In the genomic region with DNA sequence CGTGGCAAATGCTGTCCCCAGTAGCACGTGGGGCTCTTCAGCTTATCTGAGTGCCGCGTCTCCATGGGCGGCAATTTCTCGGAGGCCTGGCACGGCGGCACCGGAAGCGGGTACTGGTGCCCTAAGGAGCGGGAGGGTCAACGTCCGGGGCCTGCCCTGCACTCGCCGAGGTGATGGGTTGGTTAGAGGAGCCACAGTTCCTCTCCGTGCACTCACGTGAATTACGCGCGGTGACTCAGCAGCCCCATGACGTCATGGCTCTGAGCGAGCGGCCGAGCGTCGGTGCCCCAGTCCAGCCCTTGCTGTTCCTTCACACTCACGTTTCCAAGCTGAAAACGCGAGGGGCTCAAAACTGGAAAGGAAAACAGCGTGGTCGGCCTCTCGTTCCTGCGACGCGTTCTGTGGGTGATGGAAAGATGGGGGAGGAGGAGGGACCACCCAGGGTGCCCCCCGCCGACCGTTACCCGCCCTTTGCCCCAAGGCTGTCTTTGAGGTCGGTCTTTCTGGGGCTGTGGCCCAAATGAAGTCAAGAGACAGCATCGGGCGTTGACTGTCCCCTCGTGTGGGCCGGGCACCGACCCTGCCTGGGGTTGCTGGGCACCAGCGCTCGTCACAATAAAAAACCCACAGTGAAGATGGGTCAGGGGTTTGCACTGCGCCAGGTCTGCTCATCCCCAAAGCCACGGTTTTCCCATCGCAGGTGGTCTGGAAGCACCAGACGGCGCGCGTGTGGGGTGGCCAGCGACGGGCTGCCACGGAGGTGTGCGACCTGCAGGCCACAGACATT, we compare ENCODE assay signal across 18 cellular contexts.
DNase-seq lines count a peak whose midpoint lies in the region; ATAC-seq and TF ChIP-seq lines count a peak whose summit lies in the region.
"Had no signal": no experiment of that assay in that cellular context is flagged by ENCODE, and none has a peak within 500 bp of the region (broad histone marks: within the 10 kb centered on the region; RNA-seq: fewer than 3 reads in every experiment).

No MANE protein-coding gene starts in this region.

- no peaks in the 10 kb centered on the region for H3K9me3 ChIP-seq in gastroesophageal sphincter
- H3K9me3 ChIP-seq in mucosa of descending colon: no peaks in the 10 kb centered on the region
- H3K9me3 ChIP-seq in testis: no peaks in the 10 kb centered on the region

- intact Hi-C loops in mucosa of descending colon (cut with DNase I, micrococcal nuclease) (no loop called here), testis (cut with DNase I; ENCODE audit: low total_unique reads) (no loop called here)

- DNase-seq in ELF-1 (ENCODE audit: low read depth, low spot score) (peak; percentile 65), mucosa of descending colon (peak in 2 of 3 donors; percentile 36 to 76), testis (peak; percentile 27), AG08396 (ENCODE audit: low spot score) (no peak)
- no peak for DNase-seq in stimulated activated CD4-positive, alpha-beta T cell treated with anti-CD3 and anti-CD28 coated beads, Interleukin-12 subunit alpha, Interleukin-12 subunit beta, amount 100 ng/mL, for 4 hours
- DNase-seq: activated CD4-positive, alpha-beta T cell treated with anti-CD3 and anti-CD28 coated beads, Interleukin-2, amount 50 U/mL, for 1 hour; activated CD8-positive, alpha-beta memory T cell treated with anti-CD3 and anti-CD28 coated beads, Interleukin-2, amount 50 U/mL, for 48 hours; activated effector memory CD4-positive, alpha-beta T cell treated with anti-CD3 and anti-CD28 coated beads, Interleukin-2, amount 50 U/mL, for 16 hours; amniotic stem cell; caudate nucleus; NCI-H1092 treated with DMSO at 0.1 percent for 48 hours; NCI-H526; posterior cingulate gyrus; SHP77 treated with DMSO at 0.1 percent for 48 hours had no signal

- H3K4me3 ChIP-seq in gastroesophageal sphincter (no peak overlapping the region), mucosa of descending colon (no peak overlapping the region), testis (no peak overlapping the region)
- H3K4me3 ChIP-seq: smooth muscle cell had no signal

- H3K27ac ChIP-seq in gastroesophageal sphincter (peak overlapping the region in 1 of 4 donors; percentile 45), testis (peak overlapping the region in 1 of 2 donors; percentile 30)

- WGBS in gastroesophageal sphincter (ENCODE audit: low coverage in 1 of 2), 2 donors: 88 to 90% methylated on average over 5 to 16 of the region's 58 CpGs
- 89 to 92% methylated on average over 43 to 58 of the region's 58 CpGs for WGBS in testis, 2 donors

- TF ChIP-seq CTCF in gastroesophageal sphincter (IDR thresholded peaks at IDR 0.05) (no peak), mucosa of descending colon (IDR thresholded peaks at IDR 0.05) (no peak), testis (IDR thresholded peaks at IDR 0.05) (no peak)

- ATAC-seq in gastroesophageal sphincter: peak; percentile 22
- ATAC-seq in mucosa of descending colon: no peak
- no peak for ATAC-seq in GM19324 (IDR thresholded peaks at IDR 0.05; ENCODE audit: low FRiP score, unreplicated experiment)
- ATAC-seq in HG03342 (IDR thresholded peaks at IDR 0.05; ENCODE audit: unreplicated experiment): no peak

- H3K36me3 ChIP-seq in gastroesophageal sphincter (no peaks in the 10 kb centered on the region), mucosa of descending colon (ENCODE audit: low read depth) (no peaks in the 10 kb centered on the region), testis (ENCODE audit: low read depth, missing control alignments) (no peaks in the 10 kb centered on the region)

- no peak for TF ChIP-seq EP300 in gastroesophageal sphincter (IDR thresholded peaks at IDR 0.05)

- H3K4me1 ChIP-seq in gastroesophageal sphincter (no peaks in the 10 kb centered on the region), mucosa of descending colon (ENCODE audit: low read depth) (peaks cover 8% of the 10 kb centered on the region), testis (no peaks in the 10 kb centered on the region)

- H3K27me3 ChIP-seq in gastroesophageal sphincter (peaks cover 33% of the 10 kb centered on the region), testis (no peaks in the 10 kb centered on the region)

- TF ChIP-seq POLR2A in gastroesophageal sphincter (IDR thresholded peaks at IDR 0.05): no peak
- TF ChIP-seq POLR2A in testis (IDR thresholded peaks at IDR 0.05): no peak

Comparison
In these comparisons a context has a peak if more than half of its experiments do, and no peak if none do; other contexts are left out.
1. DNase-seq: peak in ELF-1 (single experiment), mucosa of descending colon (2 of 3) and testis (single experiment); none in stimulated activated CD4-positive, alpha-beta T cell treated with anti-CD3 and anti-CD28 coated beads, Interleukin-12 subunit alpha, Interleukin-12 subunit beta, amount 100 ng/mL, for 4 hours (single experiment) and AG08396 (single experiment).